ENCODE assay signal across 16 cellular contexts in genomic region chr12:112087055-112087850, GRCh38. TPM values are rescaled to one million over a fixed set of nuclear protein-coding genes. Genes with fewer than 3 reads are reported as not detected.
DNase-seq lines count a peak whose midpoint lies in the region; ATAC-seq, FAIRE-seq and TF ChIP-seq lines count a peak whose summit lies in the region.
"Had no signal": no experiment of that assay in that cellular context is flagged by ENCODE, and none has a peak within 500 bp of the region (broad histone marks: within the 10 kb centered on the region; RNA-seq: fewer than 3 reads in every experiment).

No MANE protein-coding gene starts in this region.

- POLR2A ChIA-PET in WTC11 (lab: Charles Lee), result no interaction called here

- no peak for FAIRE-seq in small intestine (lab: Jason Lieb, UNC)
- FAIRE-seq: GM12891 had no signal

- DNase-seq in cardiac muscle cell (ENCODE audit: low read depth in 1 of 2, low spot score in 1 of 2) (no peak), Right ventricle myocardium superior (no peak), WTC11 (ENCODE audit: low spot score) (no peak), foreskin keratinocyte (no peak), small intestine (no peak), AG08395 (ENCODE audit: low spot score) (no peak)
- DNase-seq: aorta; MV-4-11; NCI-H2227 treated with DMSO at 0.1 percent for 48 hours; psoas muscle; stimulated activated CD8-positive, alpha-beta memory T cell treated with anti-CD3 and anti-CD28 coated beads, Interleukin-4, amount 100 ng/mL, for 48 hours; thyroid gland had no signal

- H3K4me3 ChIP-seq in cardiac muscle cell, result no peak overlapping the region
- H3K4me3 ChIP-seq in small intestine (ENCODE audit: low read depth in 1 of 2, low read length in 2 of 2), result no peak overlapping the region
- H3K4me3 ChIP-seq: BLaER1, psoas muscle, thyroid gland had no signal

- H3K4me1 Mint-ChIP-seq in WTC11, result peaks cover 16% of the 10 kb centered on the region

- no peaks in the 10 kb centered on the region for H3K27me3 ChIP-seq in cardiac muscle cell
- no peaks in the 10 kb centered on the region for H3K27me3 ChIP-seq in foreskin keratinocyte
- H3K27me3 ChIP-seq in small intestine (ENCODE audit: control insufficient read depth in 2 of 2, insufficient read depth in 2 of 2, low read length in 2 of 2), result no peaks in the 10 kb centered on the region
- H3K27me3 ChIP-seq: BLaER1, thyroid gland had no signal

- H3K27ac Mint-ChIP-seq in WTC11, result peak overlapping the region; percentile 1; the same call in 1 of the 2 replicates

- H3K4me3 Mint-ChIP-seq in WTC11, result no peak overlapping the region

- H3K36me3 ChIP-seq in cardiac muscle cell (peaks cover 39% of the 10 kb centered on the region), small intestine (ENCODE audit: control insufficient read depth in 2 of 2, insufficient read depth in 2 of 2, low read length in 2 of 2) (peaks cover 5 to 17% of the 10 kb centered on the region in 2 donors)

- ATAC-seq in Right ventricle myocardium superior (ENCODE audit: poor library complexity) (no peak), WTC11 (peak; percentile 32; the same call in 1 of the 2 replicates), foreskin keratinocyte (no peak), HG02763 (IDR thresholded peaks at IDR 0.05; ENCODE audit: unreplicated experiment) (no peak), HG03039 (IDR thresholded peaks at IDR 0.05; ENCODE audit: unreplicated experiment) (no peak)
- ATAC-seq: psoas muscle had no signal

- intact Hi-C loops in Right ventricle myocardium superior (cut with DNase I), result loop anchor here (10.0 kb wide), 1 partner anchor 52 kb away; no protein-coding TSS in a partner anchor

- CTCF ChIA-PET in WTC11 (lab: Charles Lee), result interaction anchor here (0.6 to 0.8 kb wide), 4 partner anchors 22 to 609 kb away, joined by 3 to 4 read pairs (median 3); no protein-coding TSS in a partner anchor

- no peaks in the 10 kb centered on the region for H3K4me1 ChIP-seq in cardiac muscle cell (ENCODE audit: low read depth)
- no peaks in the 10 kb centered on the region for H3K4me1 ChIP-seq in foreskin keratinocyte
- peaks cover 0 to 2% of the 10 kb centered on the region in 2 donors for H3K4me1 ChIP-seq in small intestine (ENCODE audit: control insufficient read depth in 2 of 2, insufficient read depth in 1 of 2, low read depth in 1 of 2, low read length in 1 of 2)
- H3K4me1 ChIP-seq: BLaER1, psoas muscle, thyroid gland had no signal

- H3K27me3 Mint-ChIP-seq in WTC11 (ENCODE audit: low read depth), result no peaks in the 10 kb centered on the region

- H3K9me3 ChIP-seq in cardiac muscle cell (ENCODE audit: low read depth) (no peaks in the 10 kb centered on the region), small intestine (ENCODE audit: control insufficient read depth, low read depth) (no peaks in the 10 kb centered on the region)
- H3K9me3 ChIP-seq: BLaER1, psoas muscle, thyroid gland had no signal

- H3K27ac ChIP-seq in cardiac muscle cell (peak overlapping the region; percentile 60), foreskin keratinocyte (no peak overlapping the region), small intestine (ENCODE audit: low read depth in 1 of 2, low read length in 1 of 2) (no peak overlapping the region)
- H3K27ac ChIP-seq: BLaER1, psoas muscle, thyroid gland had no signal

- WGBS in small intestine, 3 donors, result 95 to 100% (median 98%) methylated on average over 2 of the region's 2 CpGs

- H3K36me3 Mint-ChIP-seq in WTC11, result peaks cover 46% of the 10 kb centered on the region

- H3K9me3 Mint-ChIP-seq in WTC11, result no peaks in the 10 kb centered on the region

- TF ChIP-seq CTCF in cardiac muscle cell (IDR thresholded peaks at IDR 0.05; ENCODE audit: low read depth, low read length), result peak; percentile 9
- TF ChIP-seq CTCF in WTC11 (IDR thresholded peaks at IDR 0.05), result no peak
- TF ChIP-seq CTCF in foreskin keratinocyte (conservative IDR thresholded peaks at IDR 0.05), result peak; percentile 41

TF ChIP-seq in WTC11, 78 proteins besides CTCF, POLR2A, EP300 and RAD21:
- no peak for TF ChIP-seq TEAD1 (CRISPR knock-in tag; IDR thresholded peaks at IDR 0.05)
- TF ChIP-seq TEAD4 (CRISPR knock-in tag; IDR thresholded peaks at IDR 0.05), result no peak
- no peak for TF ChIP-seq ZNF423 (CRISPR knock-in tag; IDR thresholded peaks at IDR 0.05)
- no peak for TF ChIP-seq NFYB (CRISPR knock-in tag; conservative IDR thresholded peaks at IDR 0.05; ENCODE audit: low read depth)
- no peak for TF ChIP-seq E2F4 (CRISPR knock-in tag; IDR thresholded peaks at IDR 0.05; ENCODE audit: borderline replicate concordance, low read depth)
- TF ChIP-seq RELA (CRISPR knock-in tag; IDR thresholded peaks at IDR 0.05; ENCODE audit: borderline replicate concordance), result no peak
- no peak for TF ChIP-seq USF2 (CRISPR knock-in tag; IDR thresholded peaks at IDR 0.05)

RNA-seq across cellular contexts. Expression of gene NAA25, which starts 21.3 kb away (rescaled TPM):
- total RNA-seq in cardiac muscle cell, result 12.3 and 25.9 TPM in 2 replicates
- polyA plus RNA-seq in cardiac muscle cell, result 30.6 and 46.7 TPM in 2 replicates
- 14.7 TPM for total RNA-seq in Right ventricle myocardium superior
- total RNA-seq in WTC11 (2021), result 41.6 to 47.5 TPM (median 44.7 TPM) in 3 replicates
- total RNA-seq in foreskin keratinocyte, result 26.7 and 27.9 TPM in 2 replicates
- 4.1 and 4.9 TPM in 2 replicates for polyA plus RNA-seq in foreskin keratinocyte
- 1 to 10 TPM; 2.4 to 5.4 (median 3.1) TPM for polyA plus RNA-seq in small intestine

RNA-seq across cellular contexts. Expression of gene TRAFD1, which starts 38.1 kb away (rescaled TPM):
- 34.5 and 41.3 TPM in 2 replicates for total RNA-seq in cardiac muscle cell
- 60.6 and 66.8 TPM in 2 replicates for polyA plus RNA-seq in cardiac muscle cell
- 17.4 TPM for total RNA-seq in Right ventricle myocardium superior
- 24.8 to 25.8 TPM (median 25.1 TPM) in 3 replicates for total RNA-seq in WTC11 (2021)
- 19.0 TPM in 2 replicates for total RNA-seq in foreskin keratinocyte
- polyA plus RNA-seq in foreskin keratinocyte, result 14.0 and 16.0 TPM in 2 replicates
- 10 to 100 TPM; 16.5 to 17.9 (median 17.8) TPM for polyA plus RNA-seq in small intestine
